ENCODE assay signal across 9 cellular contexts in the genomic region with DNA sequence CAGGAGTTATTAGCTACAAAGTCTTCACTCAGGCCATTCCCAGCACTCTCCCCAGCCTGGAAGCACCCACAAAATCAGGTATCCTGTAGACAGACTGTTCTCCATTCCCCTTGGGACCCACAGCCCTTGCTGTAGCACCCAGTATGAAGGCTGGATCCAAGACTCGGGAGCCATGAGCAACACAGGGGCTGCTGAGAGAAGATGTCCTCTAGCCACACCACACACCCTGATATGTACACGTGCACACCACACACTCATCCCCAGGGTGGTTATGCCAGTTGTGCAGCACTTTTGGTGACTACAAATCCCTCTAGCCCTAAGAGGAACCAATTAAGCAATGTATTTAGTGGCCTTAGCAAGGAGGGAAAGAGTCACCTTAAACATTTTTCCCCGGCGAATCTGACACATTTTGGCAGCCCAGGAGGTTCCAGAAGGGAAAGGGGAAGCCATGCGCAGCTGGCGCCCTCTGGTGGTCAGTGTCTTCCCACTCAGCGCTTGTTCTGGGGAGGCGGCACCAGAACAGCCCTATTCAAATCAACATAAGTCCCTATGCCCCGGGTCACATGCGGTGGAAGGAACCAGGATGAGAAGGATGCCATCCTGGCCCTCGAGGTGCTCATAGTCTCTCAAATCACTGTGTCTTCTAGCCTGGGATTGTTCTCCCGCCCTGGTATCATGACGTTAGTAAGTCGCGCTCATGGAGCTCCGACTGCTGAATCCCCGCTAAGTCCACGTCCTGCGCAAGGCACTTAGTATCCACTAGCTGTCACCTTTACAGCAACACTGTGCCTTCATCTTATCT.
DNase-seq lines count a peak whose midpoint lies in the region; ATAC-seq, FAIRE-seq and TF ChIP-seq lines count a peak whose summit lies in the region.
"Had no signal": no experiment of that assay in that cellular context is flagged by ENCODE, and none has a peak within 500 bp of the region (broad histone marks: within the 10 kb centered on the region; RNA-seq: fewer than 3 reads in every experiment).

No MANE protein-coding gene starts in this region.

- CTCF ChIA-PET in WTC11 (lab: Charles Lee): interaction anchor here (0.6 to 5.5 kb wide), 25 partner anchors 8 to 449 kb away, joined by 3 to 51 read pairs (median 5); a partner anchor contains a TSS

- peaks cover 21% of the 10 kb centered on the region for H3K4me1 Mint-ChIP-seq in WTC11

- H3K9me3 ChIP-seq in keratinocyte (ENCODE audit: control insufficient read depth, low read depth, low read length): no peaks in the 10 kb centered on the region

- no peak overlapping the region for H3K4me3 Mint-ChIP-seq in WTC11

- peaks cover 21% of the 10 kb centered on the region for H3K4me1 ChIP-seq in keratinocyte (ENCODE audit: control insufficient read depth, extremely low read depth, insufficient read depth, low read length)

- H3K36me3 ChIP-seq in bronchial epithelial cell (ENCODE audit: control insufficient read depth, insufficient read depth, low read length): no peaks in the 10 kb centered on the region
- H3K36me3 ChIP-seq in keratinocyte (ENCODE audit: control insufficient read depth in 2 of 2, extremely low read depth in 1 of 2, insufficient read depth in 2 of 2, low read length in 2 of 2): no peaks in the 10 kb centered on the region

- no peaks in the 10 kb centered on the region for H3K9me1 ChIP-seq in keratinocyte (ENCODE audit: control insufficient read depth, extremely low read depth, insufficient read depth, low read length)

- dilution Hi-C loops in keratinocyte (cut with MboI; ENCODE audit: extremely low pct_ligation_motif_present, low sequenced_read_pairs): no loop called here

- H3K27me3 ChIP-seq in bronchial epithelial cell (ENCODE audit: control insufficient read depth, insufficient read depth, low read length) (no peaks in the 10 kb centered on the region), keratinocyte (ENCODE audit: control insufficient read depth, extremely low read depth, insufficient read depth, low read length) (no peaks in the 10 kb centered on the region)

- H3K27ac ChIP-seq in keratinocyte (ENCODE audit: control insufficient read depth, insufficient read depth, low read length): no peak overlapping the region
- H3K27ac ChIP-seq: skin epidermis had no signal

- FAIRE-seq in G401.6 (lab: Jason Lieb, UNC) (peak; percentile 63), bronchial epithelial cell (lab: Jason Lieb, UNC) (peak; percentile 75), keratinocyte (lab: Jason Lieb, UNC) (peak; percentile 44)

- H3K4me3 ChIP-seq in bronchial epithelial cell (ENCODE audit: low read depth, low read length): no peak overlapping the region
- peak overlapping the region in 2 of 3 experiments; percentile 34 to 60 for H3K4me3 ChIP-seq in keratinocyte (ENCODE audit: control insufficient read depth in 2 of 3, extremely low read depth in 1 of 3, insufficient read depth in 2 of 3, low read depth in 1 of 3, low read length in 3 of 3)
- H3K4me3 ChIP-seq: skin epidermis had no signal

- DNase-seq in NCI-H2107 (lab: John Stamatoyannopoulos, UW): peak; percentile 85
- DNase-seq in WTC11 (ENCODE audit: low spot score): peak; percentile 93
- peak; percentile 64 for DNase-seq in bronchial epithelial cell (ENCODE audit: low read depth)
- DNase-seq in keratinocyte (ENCODE audit: low read depth, low spot score): peak; percentile 26
- DNase-seq in stimulated activated CD4-positive, alpha-beta T cell treated with anti-CD3 and anti-CD28 coated beads, Interleukin-15, amount 100 ng/mL, for 48 hours (ENCODE audit: low read depth in 2 of 2): peak; percentile 56 to 76

- peak overlapping the region; percentile 48 for H3K9ac ChIP-seq in keratinocyte (ENCODE audit: control insufficient read depth, extremely low read depth, insufficient read depth, low read length)

- peak; percentile 66 for ATAC-seq in HG02610 (IDR thresholded peaks at IDR 0.05; ENCODE audit: unreplicated experiment)
- peak; percentile 85 for ATAC-seq in WTC11
- ATAC-seq in GM19452 (IDR thresholded peaks at IDR 0.05; ENCODE audit: unreplicated experiment): no peak

- no peak overlapping the region for H3K27ac Mint-ChIP-seq in WTC11

- TF ChIP-seq CTCF in WTC11 (IDR thresholded peaks at IDR 0.05): peak; percentile 95
- peak; percentile 95 for TF ChIP-seq CTCF in bronchial epithelial cell (IDR thresholded peaks at IDR 0.05; ENCODE audit: insufficient read depth, low read length, severe bottlenecking)
- peak; percentile 96 to 97 (median 96) for TF ChIP-seq CTCF in keratinocyte (optimal IDR thresholded peaks at IDR 0.05 in 1 of 3, IDR thresholded peaks at IDR 0.05 in 1 of 3, conservative IDR thresholded peaks at IDR 0.05 in 1 of 3; ENCODE audit: extremely low read depth in 1 of 3, insufficient read depth in 2 of 3, low read length in 3 of 3)

- H3K4me2 ChIP-seq in keratinocyte (ENCODE audit: control insufficient read depth, extremely low read depth, insufficient read depth, low read depth, low read length): peak overlapping the region; percentile 87

- no peaks in the 10 kb centered on the region for H3K79me2 ChIP-seq in keratinocyte (ENCODE audit: control insufficient read depth, insufficient read depth, low read length)

- POLR2A ChIA-PET in WTC11 (lab: Charles Lee): interaction anchor here (0.5 to 1.8 kb wide), 4 partner anchors 23 to 240 kb away, joined by 3 to 6 read pairs (median 4); no protein-coding TSS in a partner anchor

- peak overlapping the region; percentile 76 for H2AFZ ChIP-seq in keratinocyte (ENCODE audit: control insufficient read depth, low read length)

- H3K9me3 Mint-ChIP-seq in WTC11: peaks cover 6% of the 10 kb centered on the region

- no peaks in the 10 kb centered on the region for H4K20me1 ChIP-seq in keratinocyte (ENCODE audit: control insufficient read depth, extremely low read depth, insufficient read depth, low read length)

- H3K36me3 Mint-ChIP-seq in WTC11: no peaks in the 10 kb centered on the region

- peaks cover 9% of the 10 kb centered on the region for H3K27me3 Mint-ChIP-seq in WTC11 (ENCODE audit: low read depth)

TF ChIP-seq in WTC11, 78 proteins besides CTCF, POLR2A, EP300 and RAD21 (continues in another document):
- TF ChIP-seq ZNF219 (CRISPR knock-in tag; IDR thresholded peaks at IDR 0.05; ENCODE audit: borderline replicate concordance) (no peak), MXD4 (CRISPR knock-in tag; IDR thresholded peaks at IDR 0.05; ENCODE audit: borderline replicate concordance) (no peak), IRF2 (CRISPR knock-in tag; IDR thresholded peaks at IDR 0.05; ENCODE audit: borderline replicate concordance, low read depth) (no peak), ELF4 (CRISPR knock-in tag; IDR thresholded peaks at IDR 0.05; ENCODE audit: low read depth) (no peak), PRRX2 (CRISPR knock-in tag; IDR thresholded peaks at IDR 0.05) (no peak), ZNF121 (CRISPR knock-in tag; IDR thresholded peaks at IDR 0.05) (no peak)
- TF ChIP-seq, protein P1, sequence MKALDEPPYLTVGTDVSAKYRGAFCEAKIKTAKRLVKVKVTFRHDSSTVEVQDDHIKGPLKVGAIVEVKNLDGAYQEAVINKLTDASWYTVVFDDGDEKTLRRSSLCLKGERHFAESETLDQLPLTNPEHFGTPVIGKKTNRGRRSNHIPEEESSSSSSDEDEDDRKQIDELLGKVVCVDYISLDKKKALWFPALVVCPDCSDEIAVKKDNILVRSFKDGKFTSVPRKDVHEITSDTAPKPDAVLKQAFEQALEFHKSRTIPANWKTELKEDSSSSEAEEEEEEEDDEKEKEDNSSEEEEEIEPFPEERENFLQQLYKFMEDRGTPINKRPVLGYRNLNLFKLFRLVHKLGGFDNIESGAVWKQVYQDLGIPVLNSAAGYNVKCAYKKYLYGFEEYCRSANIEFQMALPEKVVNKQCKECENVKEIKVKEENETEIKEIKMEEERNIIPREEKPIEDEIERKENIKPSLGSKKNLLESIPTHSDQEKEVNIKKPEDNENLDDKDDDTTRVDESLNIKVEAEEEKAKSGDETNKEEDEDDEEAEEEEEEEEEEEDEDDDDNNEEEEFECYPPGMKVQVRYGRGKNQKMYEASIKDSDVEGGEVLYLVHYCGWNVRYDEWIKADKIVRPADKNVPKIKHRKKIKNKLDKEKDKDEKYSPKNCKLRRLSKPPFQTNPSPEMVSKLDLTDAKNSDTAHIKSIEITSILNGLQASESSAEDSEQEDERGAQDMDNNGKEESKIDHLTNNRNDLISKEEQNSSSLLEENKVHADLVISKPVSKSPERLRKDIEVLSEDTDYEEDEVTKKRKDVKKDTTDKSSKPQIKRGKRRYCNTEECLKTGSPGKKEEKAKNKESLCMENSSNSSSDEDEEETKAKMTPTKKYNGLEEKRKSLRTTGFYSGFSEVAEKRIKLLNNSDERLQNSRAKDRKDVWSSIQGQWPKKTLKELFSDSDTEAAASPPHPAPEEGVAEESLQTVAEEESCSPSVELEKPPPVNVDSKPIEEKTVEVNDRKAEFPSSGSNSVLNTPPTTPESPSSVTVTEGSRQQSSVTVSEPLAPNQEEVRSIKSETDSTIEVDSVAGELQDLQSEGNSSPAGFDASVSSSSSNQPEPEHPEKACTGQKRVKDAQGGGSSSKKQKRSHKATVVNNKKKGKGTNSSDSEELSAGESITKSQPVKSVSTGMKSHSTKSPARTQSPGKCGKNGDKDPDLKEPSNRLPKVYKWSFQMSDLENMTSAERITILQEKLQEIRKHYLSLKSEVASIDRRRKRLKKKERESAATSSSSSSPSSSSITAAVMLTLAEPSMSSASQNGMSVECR (CRISPR knock-in tag; IDR thresholded peaks at IDR 0.05; ENCODE audit: borderline replicate concordance): 0 out of 2 replicates have a peak, but pooled peaks have one; percentile 26
- TF ChIP-seq, protein P2, sequence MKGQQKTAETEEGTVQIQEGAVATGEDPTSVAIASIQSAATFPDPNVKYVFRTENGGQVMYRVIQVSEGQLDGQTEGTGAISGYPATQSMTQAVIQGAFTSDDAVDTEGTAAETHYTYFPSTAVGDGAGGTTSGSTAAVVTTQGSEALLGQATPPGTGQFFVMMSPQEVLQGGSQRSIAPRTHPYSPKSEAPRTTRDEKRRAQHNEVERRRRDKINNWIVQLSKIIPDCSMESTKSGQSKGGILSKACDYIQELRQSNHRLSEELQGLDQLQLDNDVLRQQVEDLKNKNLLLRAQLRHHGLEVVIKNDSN (CRISPR knock-in tag; IDR thresholded peaks at IDR 0.05): peak; percentile 52; the same call in 1 of the 2 replicates
- TF ChIP-seq, protein P3, sequence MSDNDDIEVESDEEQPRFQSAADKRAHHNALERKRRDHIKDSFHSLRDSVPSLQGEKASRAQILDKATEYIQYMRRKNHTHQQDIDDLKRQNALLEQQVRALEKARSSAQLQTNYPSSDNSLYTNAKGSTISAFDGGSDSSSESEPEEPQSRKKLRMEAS (CRISPR knock-in tag; IDR thresholded peaks at IDR 0.05): peak; percentile 68
- TF ChIP-seq, protein P4, sequence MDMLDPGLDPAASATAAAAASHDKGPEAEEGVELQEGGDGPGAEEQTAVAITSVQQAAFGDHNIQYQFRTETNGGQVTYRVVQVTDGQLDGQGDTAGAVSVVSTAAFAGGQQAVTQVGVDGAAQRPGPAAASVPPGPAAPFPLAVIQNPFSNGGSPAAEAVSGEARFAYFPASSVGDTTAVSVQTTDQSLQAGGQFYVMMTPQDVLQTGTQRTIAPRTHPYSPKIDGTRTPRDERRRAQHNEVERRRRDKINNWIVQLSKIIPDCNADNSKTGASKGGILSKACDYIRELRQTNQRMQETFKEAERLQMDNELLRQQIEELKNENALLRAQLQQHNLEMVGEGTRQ (CRISPR knock-in tag; IDR thresholded peaks at IDR 0.05): peak; percentile 42; the same call in 1 of the 2 replicates

Comparison
In these comparisons a context has a peak if more than half of its experiments do, and no peak if none do; other contexts are left out.
1. DNase-seq: peak in every context shown above with its lines; median percentile 93 in WTC11; 85 in NCI-H2107; 66 in stimulated activated CD4-positive, alpha-beta T cell treated with anti-CD3 and anti-CD28 coated beads, Interleukin-15, amount 100 ng/mL, for 48 hours; 64 in bronchial epithelial cell; 26 in keratinocyte.